8 cellular contexts compared by ENCODE assay signal in genomic region chr6:129672345-129672691, GRCh38. TPM values are rescaled to one million over a fixed set of nuclear protein-coding genes. Genes with fewer than 3 reads are reported as not detected.
DNase-seq lines count a peak whose midpoint lies in the region; ATAC-seq, FAIRE-seq and TF ChIP-seq lines count a peak whose summit lies in the region.

No MANE protein-coding gene starts in this region.

- H3K4me2 ChIP-seq in keratinocyte (ENCODE audit: control insufficient read depth, extremely low read depth, insufficient read depth, low read depth, low read length): peak overlapping the region; percentile 73

- no peak overlapping the region for H3K9ac ChIP-seq in keratinocyte (ENCODE audit: control insufficient read depth, extremely low read depth, insufficient read depth, low read length)

- H3K27ac ChIP-seq in keratinocyte (ENCODE audit: control insufficient read depth, insufficient read depth, low read length): peak overlapping the region; percentile 61

- H3K27me3 ChIP-seq in Caco-2 (replicated peaks; ENCODE audit: control insufficient read depth, insufficient read depth, low read length): no peaks in the 10 kb centered on the region
- no peaks in the 10 kb centered on the region for H3K27me3 ChIP-seq in keratinocyte (ENCODE audit: control insufficient read depth, extremely low read depth, insufficient read depth, low read length)
- no peaks in the 10 kb centered on the region for H3K27me3 ChIP-seq in HAP-1 (ENCODE audit: low read depth)

- CTCF ChIA-PET in Caco-2 (lab: Charles Lee): no interaction called here

- TF ChIP-seq CTCF in Caco-2 (IDR thresholded peaks at IDR 0.05; ENCODE audit: insufficient read depth in 1 of 2, low read depth in 1 of 2, low read length in 1 of 2, severe bottlenecking in 1 of 2, unreplicated experiment in 1 of 2) (no peak), keratinocyte (optimal IDR thresholded peaks at IDR 0.05 in 1 of 3, IDR thresholded peaks at IDR 0.05 in 1 of 3, conservative IDR thresholded peaks at IDR 0.05 in 1 of 3; ENCODE audit: extremely low read depth in 1 of 3, insufficient read depth in 2 of 3, low read length in 3 of 3) (no peak)

- H3K4me3 Mint-ChIP-seq in Caco-2 (ENCODE audit: unreplicated experiment): no peak overlapping the region

- H3K4me3 ChIP-seq in Caco-2 (ENCODE audit: low read depth, low read length): no peak overlapping the region
- H3K4me3 ChIP-seq in keratinocyte (ENCODE audit: control insufficient read depth in 2 of 3, extremely low read depth in 1 of 3, insufficient read depth in 2 of 3, low read depth in 1 of 3, low read length in 3 of 3): peak overlapping the region in 1 of 3 experiments; percentile 11
- H3K4me3 ChIP-seq in HAP-1: no peak overlapping the region

- no peaks in the 10 kb centered on the region for H3K36me3 ChIP-seq in Caco-2 (ENCODE audit: control insufficient read depth, insufficient read depth, low read length)
- H3K36me3 ChIP-seq in keratinocyte (ENCODE audit: control insufficient read depth in 2 of 2, extremely low read depth in 1 of 2, insufficient read depth in 2 of 2, low read length in 2 of 2): no peaks in the 10 kb centered on the region
- H3K36me3 ChIP-seq in HAP-1 (replicated peaks): no peaks in the 10 kb centered on the region

- H3K9me3 ChIP-seq in Caco-2 (no peaks in the 10 kb centered on the region), keratinocyte (ENCODE audit: control insufficient read depth, low read depth, low read length) (no peaks in the 10 kb centered on the region), HAP-1 (no peaks in the 10 kb centered on the region)

- FAIRE-seq in keratinocyte (lab: Jason Lieb, UNC): no peak

- peaks cover 34% of the 10 kb centered on the region for H3K4me1 ChIP-seq in Caco-2
- H3K4me1 ChIP-seq in keratinocyte (ENCODE audit: control insufficient read depth, extremely low read depth, insufficient read depth, low read length): peaks cover 40% of the 10 kb centered on the region
- peaks cover 29% of the 10 kb centered on the region for H3K4me1 ChIP-seq in HAP-1

- no peak for DNase-seq in Caco-2
- no peak for DNase-seq in keratinocyte (ENCODE audit: low read depth, low spot score)
- no peak for DNase-seq in HAP-1 (ENCODE audit: low spot score in 2 of 2)
- DNase-seq in COR-L47 (lab: John Stamatoyannopoulos, UW): no peak
- no peak for DNase-seq in stimulated activated CD4-positive, alpha-beta T cell treated with anti-CD3 and anti-CD28 coated beads, Interleukin-15, amount 100 ng/mL, for 24 hours
- DNase-seq in D341Med (ENCODE audit: low spot score): no peak

- H3K4me1 Mint-ChIP-seq in Caco-2 (ENCODE audit: low read depth, unreplicated experiment): peaks cover 39% of the 10 kb centered on the region

- H3K79me2 ChIP-seq in keratinocyte (ENCODE audit: control insufficient read depth, insufficient read depth, low read length): peaks cover 75% of the 10 kb centered on the region

- ATAC-seq in HG02571 (IDR thresholded peaks at IDR 0.05; ENCODE audit: unreplicated experiment) (peak; percentile 29), SK-N-SH treated with all-trans-retinoic acid at 6 μM for 48 hours (peak; percentile 8; the same call in 1 of the 3 replicates)

- peaks cover 7% of the 10 kb centered on the region for H3K36me3 Mint-ChIP-seq in Caco-2 (ENCODE audit: insufficient read depth, unreplicated experiment)

- BruUV-seq in Caco-2 (replicated peaks; lab: Mats Ljungman, UMichigan): no TSS peak

- POLR2A ChIA-PET in Caco-2 (lab: Charles Lee): no interaction called here

- H3K9me3 Mint-ChIP-seq in Caco-2 (ENCODE audit: unreplicated experiment): no peaks in the 10 kb centered on the region

- in situ Hi-C loops in HAP-1 (cut with MboI; ENCODE audit: low sequenced_read_pairs): no loop called here

- H4K20me1 ChIP-seq in keratinocyte (ENCODE audit: control insufficient read depth, extremely low read depth, insufficient read depth, low read length): no peaks in the 10 kb centered on the region

- no peaks in the 10 kb centered on the region for H3K27me3 Mint-ChIP-seq in Caco-2 (ENCODE audit: insufficient read depth, unreplicated experiment)

- intact Hi-C loops in Caco-2 (cut with micrococcal nuclease; ENCODE audit: unreplicated experiment): no loop called here

- no peaks in the 10 kb centered on the region for H3K9me1 ChIP-seq in keratinocyte (ENCODE audit: control insufficient read depth, extremely low read depth, insufficient read depth, low read length)

- dilution Hi-C loops in keratinocyte (cut with MboI; ENCODE audit: extremely low pct_ligation_motif_present, low sequenced_read_pairs): no loop called here

- H2AFZ ChIP-seq in keratinocyte (ENCODE audit: control insufficient read depth, low read length): no peak overlapping the region

- peak overlapping the region; percentile 73 for H3K27ac Mint-ChIP-seq in Caco-2 (ENCODE audit: unreplicated experiment)

TF ChIP-seq in SK-N-SH treated with all-trans-retinoic acid at 6 μM for 48 hours, 23 proteins besides CTCF, POLR2A, EP300 and RAD21:
- TF ChIP-seq TOX (CRISPR knock-in tag; IDR thresholded peaks at IDR 0.05; ENCODE audit: borderline replicate concordance) (no peak), CSRNP3 (CRISPR knock-in tag; IDR thresholded peaks at IDR 0.05) (no peak), ZNF70 (CRISPR knock-in tag; IDR thresholded peaks at IDR 0.05) (no peak)

RNA-seq across cellular contexts. Expression of gene ARHGAP18, which starts 37.7 kb away (rescaled TPM):
- total RNA-seq in Caco-2 (2022): 15.0 and 15.6 TPM in 2 replicates
- polyA plus RNA-seq in keratinocyte: 7.1 to 22.0 TPM (median 17.7 TPM) in 3 replicates
- polyA plus RNA-seq in keratinocyte (2011; ENCODE audit: low read depth): 2.6 TPM
- polyA plus RNA-seq in keratinocyte (2011; cell fraction: cytosol; rRNA removed): 8.0 and 12.3 TPM in 2 replicates
- 6.6 and 7.7 TPM in 2 replicates for polyA plus RNA-seq in keratinocyte (2011; cell fraction: nucleus; rRNA removed)
- 2.5 and 24.4 TPM in 2 replicates for polyA plus RNA-seq in keratinocyte (2012; ENCODE audit: low replicate concordance)
- 6.2 to 21.2 TPM (median 11.5 TPM) in 3 replicates for polyA minus RNA-seq in keratinocyte
- polyA minus RNA-seq in keratinocyte (2011; cell fraction: cytosol; rRNA and poly(A)+ RNA removed): 11.3 TPM
- polyA minus RNA-seq in keratinocyte (2011; cell fraction: nucleus; rRNA and poly(A)+ RNA removed): 10.1 and 18.2 TPM in 2 replicates
